1 cellular context compared by ENCODE assay signal in the genomic region with DNA sequence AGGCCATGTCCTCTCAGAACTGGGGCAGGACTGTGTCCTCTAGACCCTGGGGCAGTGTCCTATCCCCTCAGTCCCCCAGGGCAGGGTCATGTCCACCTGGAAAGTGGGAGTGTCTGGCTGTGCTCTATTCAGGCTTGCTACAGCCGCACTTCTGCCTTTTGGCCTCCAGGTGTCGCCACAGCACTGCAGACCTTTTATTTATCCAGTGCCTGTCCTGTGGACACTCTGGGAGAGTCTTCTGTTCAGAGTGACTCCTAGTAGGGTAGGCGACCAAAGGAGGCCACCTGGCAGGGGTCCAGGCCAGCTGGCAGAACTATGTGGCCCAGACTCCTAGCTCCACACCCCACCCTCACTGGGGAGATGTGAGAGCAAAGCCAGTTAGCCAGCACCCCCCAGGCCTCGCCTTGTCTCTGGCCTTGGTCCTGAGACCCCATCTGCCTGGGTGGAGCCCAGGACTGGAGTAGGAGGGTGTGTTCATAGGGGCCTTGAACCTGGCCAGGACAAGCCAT.
A peak's percentile ranks its signal among the peaks of the same experiment; 100 is the strongest.
TF ChIP-seq lines count a peak whose summit lies in the region.

No MANE protein-coding gene starts in this region.

TF ChIP-seq in K562, 482 proteins besides CTCF, POLR2A, EP300 and RAD21 (continued from another document):
- TF ChIP-seq, protein P1, sequence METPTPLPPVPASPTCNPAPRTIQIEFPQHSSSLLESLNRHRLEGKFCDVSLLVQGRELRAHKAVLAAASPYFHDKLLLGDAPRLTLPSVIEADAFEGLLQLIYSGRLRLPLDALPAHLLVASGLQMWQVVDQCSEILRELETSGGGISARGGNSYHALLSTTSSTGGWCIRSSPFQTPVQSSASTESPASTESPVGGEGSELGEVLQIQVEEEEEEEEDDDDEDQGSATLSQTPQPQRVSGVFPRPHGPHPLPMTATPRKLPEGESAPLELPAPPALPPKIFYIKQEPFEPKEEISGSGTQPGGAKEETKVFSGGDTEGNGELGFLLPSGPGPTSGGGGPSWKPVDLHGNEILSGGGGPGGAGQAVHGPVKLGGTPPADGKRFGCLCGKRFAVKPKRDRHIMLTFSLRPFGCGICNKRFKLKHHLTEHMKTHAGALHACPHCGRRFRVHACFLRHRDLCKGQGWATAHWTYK (CRISPR knock-in tag; IDR thresholded peaks at IDR 0.05): 0 out of 2 replicates have a peak, but pooled peaks have one; percentile 15
- no peak for TF ChIP-seq RUNX1 (IDR thresholded peaks at IDR 0.05; ENCODE audit: low read depth)
- no peak for TF ChIP-seq U2AF2 (optimal IDR thresholded peaks at IDR 0.05; ENCODE audit: low read depth, low read length)
- no peak for TF ChIP-seq PTRF (tag; IDR thresholded peaks at IDR 0.05)
- peak; percentile 20; the same call in 1 of the 2 replicates for TF ChIP-seq CTBP1 (IDR thresholded peaks at IDR 0.05; ENCODE audit: borderline replicate concordance)
- TF ChIP-seq FOXJ3 (CRISPR knock-in tag; IDR thresholded peaks at IDR 0.05): no peak
- no peak for TF ChIP-seq LARP7 (IDR thresholded peaks at IDR 0.05)
- no peak for TF ChIP-seq TRIM28 (IDR thresholded peaks at IDR 0.05)
- TF ChIP-seq STAG1 (CRISPR knock-in tag; IDR thresholded peaks at IDR 0.05; ENCODE audit: borderline replicate concordance): peak; percentile 99
- TF ChIP-seq ESRRB (CRISPR knock-in tag; IDR thresholded peaks at IDR 0.05; ENCODE audit: borderline replicate concordance): no peak
- TF ChIP-seq, protein P2, sequence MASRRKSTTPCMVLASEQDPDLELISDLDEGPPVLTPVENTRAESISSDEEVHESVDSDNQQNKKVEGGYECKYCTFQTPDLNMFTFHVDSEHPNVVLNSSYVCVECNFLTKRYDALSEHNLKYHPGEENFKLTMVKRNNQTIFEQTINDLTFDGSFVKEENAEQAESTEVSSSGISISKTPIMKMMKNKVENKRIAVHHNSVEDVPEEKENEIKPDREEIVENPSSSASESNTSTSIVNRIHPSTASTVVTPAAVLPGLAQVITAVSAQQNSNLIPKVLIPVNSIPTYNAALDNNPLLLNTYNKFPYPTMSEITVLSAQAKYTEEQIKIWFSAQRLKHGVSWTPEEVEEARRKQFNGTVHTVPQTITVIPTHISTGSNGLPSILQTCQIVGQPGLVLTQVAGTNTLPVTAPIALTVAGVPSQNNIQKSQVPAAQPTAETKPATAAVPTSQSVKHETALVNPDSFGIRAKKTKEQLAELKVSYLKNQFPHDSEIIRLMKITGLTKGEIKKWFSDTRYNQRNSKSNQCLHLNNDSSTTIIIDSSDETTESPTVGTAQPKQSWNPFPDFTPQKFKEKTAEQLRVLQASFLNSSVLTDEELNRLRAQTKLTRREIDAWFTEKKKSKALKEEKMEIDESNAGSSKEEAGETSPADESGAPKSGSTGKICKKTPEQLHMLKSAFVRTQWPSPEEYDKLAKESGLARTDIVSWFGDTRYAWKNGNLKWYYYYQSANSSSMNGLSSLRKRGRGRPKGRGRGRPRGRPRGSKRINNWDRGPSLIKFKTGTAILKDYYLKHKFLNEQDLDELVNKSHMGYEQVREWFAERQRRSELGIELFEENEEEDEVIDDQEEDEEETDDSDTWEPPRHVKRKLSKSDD (conservative IDR thresholded peaks at IDR 0.05; ENCODE audit: low read length): no peak
